10 cellular contexts compared by ENCODE assay signal in the genomic region with DNA sequence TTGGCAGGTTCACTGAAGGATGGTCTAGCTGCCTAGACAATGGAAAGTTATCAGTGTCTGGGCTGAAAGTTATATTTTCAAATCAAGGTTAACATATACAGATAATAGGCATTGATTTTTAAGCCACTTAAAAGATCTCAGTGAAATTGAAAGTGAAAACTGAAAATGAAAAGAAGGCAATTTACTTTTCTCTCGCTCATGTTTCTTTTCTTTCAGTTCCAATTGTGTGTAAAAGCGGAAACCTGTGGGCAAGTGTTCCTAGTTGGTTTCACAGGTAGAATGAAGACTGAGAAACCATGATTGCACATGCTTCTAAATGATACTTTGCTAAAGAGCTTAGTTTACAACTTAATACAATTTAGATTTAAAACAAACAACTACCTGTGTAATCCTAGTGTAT.
DNase-seq lines count a peak whose midpoint lies in the region; ATAC-seq and TF ChIP-seq lines count a peak whose summit lies in the region.
"Had no signal": no experiment of that assay in that cellular context is flagged by ENCODE, and none has a peak within 500 bp of the region (broad histone marks: within the 10 kb centered on the region; RNA-seq: fewer than 3 reads in every experiment).

No MANE protein-coding gene starts in this region.

- H3K9ac ChIP-seq in neural progenitor cell = no peak overlapping the region

- H3K4me1 ChIP-seq in CD8-positive, alpha-beta memory T cell (ENCODE audit: insufficient read depth, low read length) = peaks cover 7% of the 10 kb centered on the region
- no peaks in the 10 kb centered on the region for H3K4me1 ChIP-seq in sigmoid colon
- no peaks in the 10 kb centered on the region for H3K4me1 ChIP-seq in neural progenitor cell

- intact Hi-C loops in sigmoid colon (cut with DNase I) = no loop called here

- no peaks in the 10 kb centered on the region for H4K20me1 ChIP-seq in neural progenitor cell (ENCODE audit: low read depth)

- H3K4me3 ChIP-seq in CD8-positive, alpha-beta memory T cell (ENCODE audit: low read length) = no peak overlapping the region
- H3K4me3 ChIP-seq in sigmoid colon (no peak overlapping the region), neural progenitor cell (no peak overlapping the region)

- H3K4me3 Mint-ChIP-seq in CD8-positive, alpha-beta memory T cell = peak overlapping the region; percentile 32 to 72 (median 67)
- no peak overlapping the region for H3K4me3 Mint-ChIP-seq in neural progenitor cell

- 52 to 79% methylated on average over 2 of the region's 2 CpGs for WGBS in sigmoid colon, 2 donors

- H3K27ac ChIP-seq in CD8-positive, alpha-beta memory T cell (ENCODE audit: low read depth, low read length) = no peak overlapping the region
- H3K27ac ChIP-seq in sigmoid colon = no peak overlapping the region
- no peak overlapping the region for H3K27ac ChIP-seq in neural progenitor cell
- H3K27ac ChIP-seq: C4-2B had no signal

- no peaks in the 10 kb centered on the region for H3K36me3 ChIP-seq in CD8-positive, alpha-beta memory T cell (ENCODE audit: insufficient read depth, low read length)
- H3K36me3 ChIP-seq in sigmoid colon (peaks cover 0 to 15% (median 0%) of the 10 kb centered on the region in 4 donors), neural progenitor cell (no peaks in the 10 kb centered on the region)

- no peaks in the 10 kb centered on the region for H3F3A ChIP-seq in neural progenitor cell (ENCODE audit: low read depth)

- TF ChIP-seq CTCF in sigmoid colon (IDR thresholded peaks at IDR 0.05) (no peak), neural progenitor cell (IDR thresholded peaks at IDR 0.05) (no peak)

- no peak overlapping the region for H2AFZ ChIP-seq in neural progenitor cell (replicated peaks)

- peak; percentile 97 for ATAC-seq in GM18907 (IDR thresholded peaks at IDR 0.05; ENCODE audit: unreplicated experiment)
- peak; percentile 98 for ATAC-seq in GM21786 (IDR thresholded peaks at IDR 0.05; ENCODE audit: unreplicated experiment)
- ATAC-seq in HG03342 (IDR thresholded peaks at IDR 0.05; ENCODE audit: unreplicated experiment) = peak; percentile 91

- TF ChIP-seq EP300 in sigmoid colon (IDR thresholded peaks at IDR 0.05) = no peak

- no peak for TF ChIP-seq POLR2A in sigmoid colon (IDR thresholded peaks at IDR 0.05)

- H3K36me3 Mint-ChIP-seq in CD8-positive, alpha-beta memory T cell = no peaks in the 10 kb centered on the region
- H3K36me3 Mint-ChIP-seq in neural progenitor cell = no peaks in the 10 kb centered on the region

- CTCF ChIA-PET in CD8-positive, alpha-beta memory T cell (lab: Charles Lee) = no interaction called here

- no peaks in the 10 kb centered on the region for H3K9me3 Mint-ChIP-seq in CD8-positive, alpha-beta memory T cell
- no peaks in the 10 kb centered on the region for H3K9me3 Mint-ChIP-seq in neural progenitor cell

- peak overlapping the region; percentile 24 to 80 (median 48) for H3K27ac Mint-ChIP-seq in CD8-positive, alpha-beta memory T cell
- no peak overlapping the region for H3K27ac Mint-ChIP-seq in neural progenitor cell

- DNase-seq in CD8-positive, alpha-beta memory T cell = no peak
- DNase-seq in sigmoid colon (no peak), NCI-H187 (lab: John Stamatoyannopoulos, UW) (no peak), neural progenitor cell (ENCODE audit: low spot score) (no peak)
- DNase-seq in stimulated activated naive CD4-positive, alpha-beta T cell (lab: John Stamatoyannopoulos, UW) = no peak
- DNase-seq: NCI-H226 had no signal

- H3K27me3 ChIP-seq in CD8-positive, alpha-beta memory T cell (ENCODE audit: insufficient read depth, low read length, poor library complexity, severe bottlenecking) = no peaks in the 10 kb centered on the region
- no peaks in the 10 kb centered on the region for H3K27me3 ChIP-seq in sigmoid colon
- no peaks in the 10 kb centered on the region for H3K27me3 ChIP-seq in neural progenitor cell

- no peak overlapping the region for H3K4me2 ChIP-seq in neural progenitor cell

- H3K4me1 Mint-ChIP-seq in CD8-positive, alpha-beta memory T cell = peaks cover 15 to 16% (median 15%) of the 10 kb centered on the region in 3 donors
- H3K4me1 Mint-ChIP-seq in neural progenitor cell = no peaks in the 10 kb centered on the region

- H3K9me3 ChIP-seq in CD8-positive, alpha-beta memory T cell (ENCODE audit: low read length) = no peaks in the 10 kb centered on the region
- H3K9me3 ChIP-seq in sigmoid colon (no peaks in the 10 kb centered on the region), neural progenitor cell (ENCODE audit: low read depth) (no peaks in the 10 kb centered on the region)

- peaks cover 0 to 4% of the 10 kb centered on the region in 2 donors for H3K27me3 Mint-ChIP-seq in CD8-positive, alpha-beta memory T cell
- H3K27me3 Mint-ChIP-seq in neural progenitor cell (ENCODE audit: insufficient read depth, low read depth) = no peaks in the 10 kb centered on the region

- POLR2A ChIA-PET in CD8-positive, alpha-beta memory T cell (lab: Charles Lee) = no interaction called here

- H3K79me2 ChIP-seq in neural progenitor cell (ENCODE audit: low read depth) = no peaks in the 10 kb centered on the region
